ENCODE assay signal across 17 cellular contexts in the genomic region with DNA sequence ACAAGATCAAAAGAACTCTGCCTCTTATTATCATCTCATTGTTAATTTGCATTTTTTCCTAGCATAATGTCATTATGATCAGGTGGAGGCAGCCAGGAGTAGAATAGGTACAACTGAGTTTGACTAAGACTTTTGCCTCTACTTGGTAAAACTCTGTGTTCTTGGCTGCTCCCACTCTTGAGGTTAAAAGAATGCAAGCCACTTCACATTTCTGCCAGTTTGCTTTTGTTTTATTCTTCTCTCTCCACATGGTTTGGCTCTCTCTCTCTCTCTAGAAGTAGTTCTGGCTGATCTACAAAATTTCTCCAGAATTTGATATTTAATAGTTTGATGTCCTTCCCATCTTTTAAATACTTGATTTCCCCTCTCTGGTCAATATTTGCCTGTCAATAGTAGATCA.
"Had no signal": no experiment of that assay in that cellular context is flagged by ENCODE, and none has a peak within 500 bp of the region (broad histone marks: within the 10 kb centered on the region; RNA-seq: fewer than 3 reads in every experiment).

No MANE protein-coding gene starts in this region.

- H3K27me3 ChIP-seq: neural progenitor cell, testis had no signal

- DNase-seq: activated CD4-positive, alpha-beta T cell treated with anti-CD3 and anti-CD28 coated beads for 1 hour; activated CD4-positive, alpha-beta T cell treated with anti-CD3 and anti-CD28 coated beads, Interleukin-2, amount 50 U/mL, for 1 hour; activated naive CD4-positive, alpha-beta T cell; activated T-cell treated with anti-CD3 and anti-CD28 coated beads, Interleukin-2, amount 50 U/mL, for 24 hours; caudate nucleus; dermis blood vessel endothelial cell; effector CD8-positive, alpha-beta T cell; erythroblast; kidney; lower lobe of right lung; naive thymus-derived CD8-positive, alpha-beta T cell; spleen; stimulated activated CD4-positive, alpha-beta T cell treated with anti-CD3 and anti-CD28 coated beads, Interleukin-4, amount 100 ng/mL, for 1 hour; stimulated activated naive CD4-positive, alpha-beta T cell; T-helper 9 cell; testis had no signal

- H3K9ac ChIP-seq: neural progenitor cell had no signal

- H3K9me3 ChIP-seq: lower lobe of right lung, spleen, testis had no signal

- H3K4me2 ChIP-seq: neural progenitor cell had no signal

- H3K4me3 ChIP-seq: lower lobe of right lung, neural progenitor cell, spleen, testis had no signal

- H3K36me3 ChIP-seq: lower lobe of right lung, neural progenitor cell, spleen had no signal

- ATAC-seq: naive thymus-derived CD8-positive, alpha-beta T cell had no signal

- H3K27ac ChIP-seq: lower lobe of right lung, neural progenitor cell, spleen, testis had no signal

- H2AFZ ChIP-seq: neural progenitor cell had no signal
